1 cellular context compared by ENCODE assay signal in the genomic region with DNA sequence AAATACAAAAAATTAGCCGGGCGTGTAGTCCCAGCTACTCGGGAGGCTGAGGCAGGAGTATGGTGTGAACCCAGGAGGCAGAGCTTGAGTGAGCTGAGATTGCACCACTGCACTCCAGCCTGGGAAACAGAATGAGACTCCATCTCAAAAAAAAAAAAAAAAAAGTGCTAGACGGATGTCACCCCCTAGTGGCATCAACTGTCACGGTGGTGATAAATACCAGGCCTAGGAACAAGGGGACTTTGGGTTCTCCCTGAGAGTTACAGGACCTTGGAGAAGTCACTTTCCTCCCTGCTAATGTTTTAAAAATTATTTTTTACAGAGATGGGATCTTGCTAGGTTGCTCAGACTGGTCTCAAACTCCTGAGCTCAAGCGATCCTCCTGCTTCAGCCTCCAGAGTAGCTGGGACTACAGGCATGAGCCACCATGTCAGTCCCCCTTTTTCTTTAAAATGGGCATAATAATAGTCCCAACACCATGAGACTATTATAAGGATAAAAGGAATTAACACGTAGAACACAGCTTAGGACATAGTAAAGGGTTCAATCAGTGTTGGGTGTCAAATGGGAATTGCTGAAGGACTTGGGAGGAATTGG.
TF ChIP-seq lines count a peak whose summit lies in the region.

No MANE protein-coding gene starts in this region.

TF ChIP-seq in SK-N-SH, 30 proteins besides CTCF, POLR2A, EP300 and RAD21 (continued from another document):
- no peak for TF ChIP-seq REST (IDR thresholded peaks at IDR 0.05; ENCODE audit: low read depth, low read length)
- no peak for TF ChIP-seq FOXJ3 (CRISPR knock-in tag; IDR thresholded peaks at IDR 0.05)
- TF ChIP-seq CHD2 (IDR thresholded peaks at IDR 0.05; ENCODE audit: low read length, partially characterized antibody), result no peak
- TF ChIP-seq FOSL2 (IDR thresholded peaks at IDR 0.05; ENCODE audit: borderline replicate concordance, low read depth), result no peak
